ENCODE assay signal across 8 cellular contexts in genomic region chr2:10043906-10044601, GRCh38. TPM values are rescaled to one million over a fixed set of nuclear protein-coding genes. Genes with fewer than 3 reads are reported as not detected.
A peak's percentile ranks its signal among the peaks of the same experiment; 100 is the strongest.
DNase-seq lines count a peak whose midpoint lies in the region; ATAC-seq, FAIRE-seq and TF ChIP-seq lines count a peak whose summit lies in the region.

No MANE protein-coding gene starts in this region.

- DNase-seq in GM18507 (ENCODE audit: extremely low spot score, insufficient read length, low read depth) (peak; percentile 86), NCI-H2171 treated with DMSO at 0.1 percent for 48 hours (lab: John Stamatoyannopoulos, UW) (peak; percentile 38), cerebellar nuclear complex (lab: John Stamatoyannopoulos, UW) (peak; percentile 27 to 58), kidney epithelial cell (ENCODE audit: low read depth) (no peak), NCI-H1105 treated with DMSO at 0.1 percent for 48 hours (lab: John Stamatoyannopoulos, UW) (no peak)
- DNase-seq in activated CD4-positive, alpha-beta T cell treated with anti-CD3 and anti-CD28 coated beads for 36 hours: peak; percentile 95
- DNase-seq in stimulated activated CD4-positive, alpha-beta T cell treated with anti-CD3 and anti-CD28 coated beads, Interleukin-12 subunit alpha, Interleukin-12 subunit beta, amount 100 ng/mL, for 4 hours: peak; percentile 99

- H3K36me3 Mint-ChIP-seq in activated CD4-positive, alpha-beta T cell treated with anti-CD3 and anti-CD28 coated beads for 36 hours (ENCODE audit: low read depth): no peaks in the 10 kb centered on the region

- FAIRE-seq in GM18507 (lab: Jason Lieb, UNC): peak; percentile 83

- peak overlapping the region; percentile 66 for H3K4me3 Mint-ChIP-seq in activated CD4-positive, alpha-beta T cell treated with anti-CD3 and anti-CD28 coated beads for 36 hours

- H3K27ac Mint-ChIP-seq in activated CD4-positive, alpha-beta T cell treated with anti-CD3 and anti-CD28 coated beads for 36 hours: peak overlapping the region; percentile 78

- H3K36me3 ChIP-seq in kidney epithelial cell (ENCODE audit: control insufficient read depth, insufficient read depth, low read length): peaks cover 3% of the 10 kb centered on the region

- peaks cover 3% of the 10 kb centered on the region for H3K27me3 Mint-ChIP-seq in activated CD4-positive, alpha-beta T cell treated with anti-CD3 and anti-CD28 coated beads for 36 hours

- no peaks in the 10 kb centered on the region for H3K9me3 Mint-ChIP-seq in activated CD4-positive, alpha-beta T cell treated with anti-CD3 and anti-CD28 coated beads for 36 hours (ENCODE audit: low read depth)

- CTCF ChIA-PET in activated CD4-positive, alpha-beta T cell treated with anti-CD3 and anti-CD28 coated beads for 36 hours (lab: Charles Lee): interaction anchor here (0.6 to 6.0 kb wide), 4 partner anchors 60 to 245 kb away, joined by 3 to 71 read pairs (median 6); no protein-coding TSS in a partner anchor

- intact Hi-C loops in activated CD4-positive, alpha-beta T cell treated with anti-CD3 and anti-CD28 coated beads for 36 hours (cut with DNase I, micrococcal nuclease): loop anchor here (1.0 to 10.0 kb wide), 8 partner anchors 76 to 621 kb away; partner anchors contain the start of genes ADAM17 (in 2 of the 2), GRHL1 (in 2 of the 2), CPSF3 (in 1 of the 2) and IAH1 (in 1 of the 2)

- peak overlapping the region; percentile 74 for H3K4me3 ChIP-seq in kidney epithelial cell (ENCODE audit: low read depth, low read length)

- TF ChIP-seq CTCF in kidney epithelial cell (IDR thresholded peaks at IDR 0.05; ENCODE audit: insufficient read depth, low read length, poor library complexity, severe bottlenecking): no peak

- H3K27me3 ChIP-seq in kidney epithelial cell (ENCODE audit: control insufficient read depth, insufficient read depth, low read length): no peaks in the 10 kb centered on the region

- ATAC-seq in HG02981 (IDR thresholded peaks at IDR 0.05; ENCODE audit: unreplicated experiment): peak; percentile 60
- peak; percentile 81 for ATAC-seq in activated CD4-positive, alpha-beta T cell treated with anti-CD3 and anti-CD28 coated beads for 36 hours

- POLR2A ChIA-PET in activated CD4-positive, alpha-beta T cell treated with anti-CD3 and anti-CD28 coated beads for 36 hours (lab: Charles Lee): no interaction called here

- H3K4me1 Mint-ChIP-seq in activated CD4-positive, alpha-beta T cell treated with anti-CD3 and anti-CD28 coated beads for 36 hours: peaks cover 12% of the 10 kb centered on the region

RNA-seq across cellular contexts. Expression of gene KLF11, which starts 0.7 kb away (rescaled TPM):
- 1 to 10 TPM; 4.2 to 4.5 TPM for total RNA-seq in activated CD4-positive, alpha-beta T cell treated with anti-CD3 and anti-CD28 coated beads for 36 hours
- 15.4 and 17.9 TPM in 2 replicates for total RNA-seq in kidney epithelial cell

RNA-seq across cellular contexts. Expression of gene CYS1, which starts 36.2 kb away (rescaled TPM):
- not detected for total RNA-seq in activated CD4-positive, alpha-beta T cell treated with anti-CD3 and anti-CD28 coated beads for 36 hours
- 9.8 and 12.2 TPM in 2 replicates for total RNA-seq in kidney epithelial cell

Comparison
In these comparisons a context has a peak if more than half of its experiments do, and no peak if none do; other contexts are left out.
1. DNase-seq: peak in GM18507 (single experiment), NCI-H2171 treated with DMSO at 0.1 percent for 48 hours (single experiment), activated CD4-positive, alpha-beta T cell treated with anti-CD3 and anti-CD28 coated beads for 36 hours (single experiment), cerebellar nuclear complex (2 of 2) and stimulated activated CD4-positive, alpha-beta T cell treated with anti-CD3 and anti-CD28 coated beads, Interleukin-12 subunit alpha, Interleukin-12 subunit beta, amount 100 ng/mL, for 4 hours (single experiment); none in kidney epithelial cell (single experiment) and NCI-H1105 treated with DMSO at 0.1 percent for 48 hours (single experiment).